23 cellular contexts compared by ENCODE assay signal in the genomic region with DNA sequence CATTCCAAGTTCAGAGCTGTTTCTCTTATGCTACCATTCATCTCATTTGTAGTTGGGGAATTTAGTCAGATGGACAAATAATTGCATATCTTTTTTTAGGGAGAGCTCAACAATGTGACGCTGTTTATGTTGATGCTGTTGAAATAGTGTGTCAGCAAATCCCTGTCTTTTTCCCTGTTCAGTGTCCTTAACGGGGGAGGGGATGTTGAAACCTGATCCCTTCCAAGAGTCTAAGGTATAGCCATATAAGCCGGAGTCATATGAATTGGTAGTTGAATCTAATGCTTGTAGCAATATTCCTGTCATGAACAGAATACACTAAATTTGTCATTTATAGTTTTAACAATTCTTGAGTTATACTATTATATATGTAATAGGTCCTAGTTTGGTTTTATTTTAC.
"Had no signal": no experiment of that assay in that cellular context is flagged by ENCODE, and none has a peak within 500 bp of the region (broad histone marks: within the 10 kb centered on the region; RNA-seq: fewer than 3 reads in every experiment).

No MANE protein-coding gene starts in this region.

- H3K36me3 ChIP-seq: brain microvascular endothelial cell, colonic mucosa, suprapubic skin, transverse colon, uterus had no signal

- H3K4me1 Mint-ChIP-seq: activated CD4-positive, alpha-beta T cell treated with anti-CD3 and anti-CD28 coated beads, Interleukin-2, amount 10 ng/mL, durations not matched to agents 24 days and 14 days; activated naive CD4-positive, alpha-beta T cell treated with anti-CD3 and anti-CD28 coated beads, Interleukin-2, amount 10 ng/mL, durations not matched to agents 7 days and 5 days; activated naive CD8-positive, alpha-beta T cell treated with anti-CD3 and anti-CD28 coated beads, Interleukin-2, amount 50 U/mL, for 24 hours; central memory CD8-positive, alpha-beta T cell; naive thymus-derived CD8-positive, alpha-beta T cell; stimulated activated naive CD8-positive, alpha-beta T cell treated with anti-CD3 and anti-CD28 coated beads, Interleukin-15, amount 100 ng/mL, for 72 hours had no signal

- H3K4me1 ChIP-seq: colonic mucosa, parathyroid adenoma, suprapubic skin, transverse colon, uterus had no signal

- H3K4me3 ChIP-seq: colonic mucosa, smooth muscle cell, suprapubic skin, transverse colon, uterus had no signal

- FAIRE-seq: frontal cortex had no signal

- H3K27me3 ChIP-seq: brain microvascular endothelial cell, colonic mucosa, suprapubic skin, transverse colon, uterus had no signal

- H3K36me3 Mint-ChIP-seq: activated naive CD4-positive, alpha-beta T cell treated with anti-CD3 and anti-CD28 coated beads, Interleukin-2, amount 10 ng/mL, durations not matched to agents 7 days and 5 days; naive thymus-derived CD8-positive, alpha-beta T cell had no signal

- H3K9me3 Mint-ChIP-seq: endodermal cell had no signal

- H3K27me3 Mint-ChIP-seq: activated CD4-positive, alpha-beta T cell treated with anti-CD3 and anti-CD28 coated beads, Interleukin-2, amount 10 ng/mL, durations not matched to agents 24 days and 14 days; activated CD8-positive, alpha-beta T cell treated with anti-CD3 and anti-CD28 coated beads for 36 hours; activated naive CD4-positive, alpha-beta T cell treated with anti-CD3 and anti-CD28 coated beads, Interleukin-2, amount 10 ng/mL, durations not matched to agents 7 days and 5 days; activated naive CD8-positive, alpha-beta T cell treated with anti-CD3 and anti-CD28 coated beads, Interleukin-2, amount 50 U/mL, for 24 hours; activated T-cell treated with anti-CD3 and anti-CD28 coated beads, Interleukin-2, amount 50 U/mL, for 24 hours; central memory CD8-positive, alpha-beta T cell; stimulated activated naive CD8-positive, alpha-beta T cell treated with anti-CD3 and anti-CD28 coated beads, Interleukin-15, amount 100 ng/mL, for 72 hours had no signal

- H3K27ac Mint-ChIP-seq: activated CD4-positive, alpha-beta T cell treated with anti-CD3 and anti-CD28 coated beads, Interleukin-2, amount 10 ng/mL, durations not matched to agents 24 days and 14 days; activated CD8-positive, alpha-beta T cell treated with anti-CD3 and anti-CD28 coated beads for 36 hours; activated naive CD4-positive, alpha-beta T cell treated with anti-CD3 and anti-CD28 coated beads, Interleukin-2, amount 10 ng/mL, durations not matched to agents 7 days and 5 days; activated naive CD8-positive, alpha-beta T cell treated with anti-CD3 and anti-CD28 coated beads, Interleukin-2, amount 50 U/mL, for 24 hours; activated T-cell treated with anti-CD3 and anti-CD28 coated beads, Interleukin-2, amount 50 U/mL, for 24 hours; activated T-helper 2 cell treated with anti-CD3 and anti-CD28 coated beads, Interferon-gamma antibody, Interleukin-2, Interleukin-4, amounts not matched to agents 10 μg/mL and 5 μg/mL and 100 μg/mL, durations not matched to agents 14 hours and 24 hours and 36 hours; endodermal cell; naive thymus-derived CD8-positive, alpha-beta T cell; stimulated activated naive CD8-positive, alpha-beta T cell treated with anti-CD3 and anti-CD28 coated beads, Interleukin-15, amount 100 ng/mL, for 72 hours had no signal

- ATAC-seq: activated CD8-positive, alpha-beta T cell treated with anti-CD3 and anti-CD28 coated beads for 36 hours; activated naive CD8-positive, alpha-beta T cell treated with anti-CD3 and anti-CD28 coated beads, Interleukin-2, amount 50 U/mL, for 24 hours; naive thymus-derived CD8-positive, alpha-beta T cell; sciatic nerve; stimulated activated naive CD8-positive, alpha-beta T cell treated with anti-CD3 and anti-CD28 coated beads, Interleukin-15, amount 100 ng/mL, for 72 hours had no signal

- H3K4me3 Mint-ChIP-seq: activated CD4-positive, alpha-beta T cell treated with anti-CD3 and anti-CD28 coated beads, Interleukin-2, amount 10 ng/mL, durations not matched to agents 24 days and 14 days; activated CD8-positive, alpha-beta T cell treated with anti-CD3 and anti-CD28 coated beads for 36 hours; activated naive CD4-positive, alpha-beta T cell treated with anti-CD3 and anti-CD28 coated beads, Interleukin-2, amount 10 ng/mL, durations not matched to agents 7 days and 5 days; activated naive CD8-positive, alpha-beta T cell treated with anti-CD3 and anti-CD28 coated beads, Interleukin-2, amount 50 U/mL, for 24 hours; activated T-cell treated with anti-CD3 and anti-CD28 coated beads, Interleukin-2, amount 50 U/mL, for 24 hours; central memory CD8-positive, alpha-beta T cell; endodermal cell; naive thymus-derived CD8-positive, alpha-beta T cell; stimulated activated naive CD8-positive, alpha-beta T cell treated with anti-CD3 and anti-CD28 coated beads, Interleukin-15, amount 100 ng/mL, for 72 hours had no signal

- H3K27ac ChIP-seq: brain microvascular endothelial cell, colonic mucosa, parathyroid adenoma, suprapubic skin, transverse colon, uterus had no signal

- H3K9me3 ChIP-seq: colonic mucosa, suprapubic skin, transverse colon, uterus had no signal

- DNase-seq: activated CD4-positive, alpha-beta T cell treated with anti-CD3 and anti-CD28 coated beads, Interleukin-2, amount 10 ng/mL, durations not matched to agents 24 days and 14 days; activated CD8-positive, alpha-beta T cell treated with anti-CD3 and anti-CD28 coated beads for 36 hours; activated naive CD4-positive, alpha-beta T cell treated with anti-CD3 and anti-CD28 coated beads, Interleukin-2, amount 10 ng/mL, durations not matched to agents 7 days and 5 days; activated naive CD8-positive, alpha-beta T cell treated with anti-CD3 and anti-CD28 coated beads, Interleukin-2, amount 50 U/mL, for 24 hours; activated T-cell treated with anti-CD3 and anti-CD28 coated beads, Interleukin-2, amount 50 U/mL, for 24 hours; anterior cingulate cortex; brain microvascular endothelial cell; colonic mucosa; endodermal cell; hypothalamus; naive thymus-derived CD8-positive, alpha-beta T cell; stimulated activated CD4-positive, alpha-beta T cell treated with anti-CD3 and anti-CD28 coated beads, Interleukin-4, amount 100 ng/mL, for 1 hour; stimulated activated naive CD8-positive, alpha-beta T cell treated with anti-CD3 and anti-CD28 coated beads, Interleukin-15, amount 100 ng/mL, for 72 hours; T1000; transverse colon; uterus had no signal
